In genomic region chr12:4269279-4269991, GRCh38 we compare ENCODE assay signal across 1 cellular context.
TF ChIP-seq lines count a peak whose summit lies in the region.

No MANE protein-coding gene starts in this region.

TF ChIP-seq in K562, 482 proteins besides CTCF, POLR2A, EP300 and RAD21 (continued from another document and continues in another):
- TF ChIP-seq RERE (CRISPR knock-in tag; IDR thresholded peaks at IDR 0.05; ENCODE audit: borderline replicate concordance) (no peak), ZNF780A (CRISPR knock-in tag; IDR thresholded peaks at IDR 0.05) (no peak), EGR1 (conservative IDR thresholded peaks at IDR 0.05) (peak; percentile 71), THRB (CRISPR knock-in tag; conservative IDR thresholded peaks at IDR 0.05) (no peak), ATF1 (CRISPR knock-in tag; IDR thresholded peaks at IDR 0.05) (peak; percentile 30; the same call in 1 of the 2 replicates), ATF1 (tag; IDR thresholded peaks at IDR 0.05) (peak; percentile 82), NFXL1 (CRISPR knock-in tag; IDR thresholded peaks at IDR 0.05) (no peak), NCOA6 (IDR thresholded peaks at IDR 0.05) (no peak), MXI1 (IDR thresholded peaks at IDR 0.05; ENCODE audit: low read depth, low read length) (peak; percentile 86; the same call in 1 of the 2 replicates), ZNF140 (CRISPR knock-in tag; IDR thresholded peaks at IDR 0.05) (no peak), GABPA (tag; conservative IDR thresholded peaks at IDR 0.05; ENCODE audit: low read depth) (peak; percentile 38; the same call in 1 of the 2 replicates), SMAD1 (IDR thresholded peaks at IDR 0.05; ENCODE audit: low read depth, low read length, partially characterized antibody) (no peak), ZNF277 (CRISPR knock-in tag; IDR thresholded peaks at IDR 0.05; ENCODE audit: borderline replicate concordance) (no peak), ELF1 (tag; IDR thresholded peaks at IDR 0.05) (0 out of 2 replicates have a peak, but pooled peaks have one; percentile 3), BRF2 (IDR thresholded peaks at IDR 0.05; ENCODE audit: borderline replicate concordance, insufficient read depth, insufficient read length) (no peak), MGA (IDR thresholded peaks at IDR 0.05) (0 out of 2 replicates have a peak, but pooled peaks have one; percentile 33), ZNF224 (CRISPR knock-in tag; IDR thresholded peaks at IDR 0.05) (no peak), MAX (CRISPR knock-in tag; IDR thresholded peaks at IDR 0.05) (peak; percentile 59; the same call in 1 of the 2 replicates), MEF2D (tag; conservative IDR thresholded peaks at IDR 0.05; ENCODE audit: low read depth) (0 out of 2 replicates have a peak, but pooled peaks have one; percentile 18), REST (CRISPR knock-in tag; IDR thresholded peaks at IDR 0.05; ENCODE audit: low read depth) (no peak), STAT5A (IDR thresholded peaks at IDR 0.05; ENCODE audit: borderline replicate concordance, low read length) (peak; percentile 14; the same call in 1 of the 2 replicates), CREB1 (IDR thresholded peaks at IDR 0.05) (peak; percentile 79), CREB1 (CRISPR knock-in tag; IDR thresholded peaks at IDR 0.05) (peak; percentile 35; the same call in 1 of the 2 replicates)
